11 cellular contexts compared by ENCODE assay signal in genomic region chr12:96419576-96420254, GRCh38. TPM values are rescaled to one million over a fixed set of nuclear protein-coding genes. Genes with fewer than 3 reads are reported as not detected.
A peak's percentile ranks its signal among the peaks of the same experiment; 100 is the strongest.
DNase-seq lines count a peak whose midpoint lies in the region; ATAC-seq and TF ChIP-seq lines count a peak whose summit lies in the region.
"Had no signal": no experiment of that assay in that cellular context is flagged by ENCODE, and none has a peak within 500 bp of the region (broad histone marks: within the 10 kb centered on the region; RNA-seq: fewer than 3 reads in every experiment).

No MANE protein-coding gene starts in this region.

- no peak overlapping the region for H3K27ac Mint-ChIP-seq in HFFc6

- H3K27me3 ChIP-seq in psoas muscle (ENCODE audit: insufficient read depth in 3 of 3, low read length in 2 of 3): no peaks in the 10 kb centered on the region

- TF ChIP-seq CTCF in psoas muscle (IDR thresholded peaks at IDR 0.05) (no peak), HFFc6 (IDR thresholded peaks at IDR 0.05) (no peak), lower leg skin (IDR thresholded peaks at IDR 0.05) (no peak)

- peaks cover 28% of the 10 kb centered on the region for H3K9me3 Mint-ChIP-seq in HFFc6
- H3K9me3 Mint-ChIP-seq: activated CD8-positive, alpha-beta T cell treated with anti-CD3 and anti-CD28 coated beads for 36 hours had no signal

- H3K4me1 Mint-ChIP-seq in HFFc6 (ENCODE audit: low read depth): peaks cover 55% of the 10 kb centered on the region

- H3K9me3 ChIP-seq in psoas muscle: no peaks in the 10 kb centered on the region

- H3K36me3 Mint-ChIP-seq in HFFc6 (ENCODE audit: low read depth): peaks cover 37% of the 10 kb centered on the region

- H3K27me3 Mint-ChIP-seq in HFFc6 (ENCODE audit: insufficient read depth): no peaks in the 10 kb centered on the region; the same call in none of the 2 replicates
- H3K27me3 Mint-ChIP-seq: activated CD8-positive, alpha-beta T cell treated with anti-CD3 and anti-CD28 coated beads for 36 hours had no signal

- ATAC-seq in GM18498 (IDR thresholded peaks at IDR 0.05; ENCODE audit: unreplicated experiment) (peak; percentile 52), GM21390 (IDR thresholded peaks at IDR 0.05; ENCODE audit: unreplicated experiment) (peak; percentile 55), HG03280 (IDR thresholded peaks at IDR 0.05; ENCODE audit: unreplicated experiment) (peak; percentile 44), psoas muscle (no peak)
- ATAC-seq in activated CD4-positive, CD25-positive, alpha-beta regulatory T cell treated with anti-CD3 and anti-CD28 coated beads, Interleukin-2, amount 50 U/mL, for 24 hours: no peak
- ATAC-seq: activated CD8-positive, alpha-beta T cell treated with anti-CD3 and anti-CD28 coated beads for 36 hours had no signal

- DNase-seq in globus pallidus (ENCODE audit: low spot score): peak; percentile 62
- no peak for DNase-seq in psoas muscle
- DNase-seq in HFFc6: no peak
- no peak for DNase-seq in lower leg skin (ENCODE audit: low spot score in 2 of 2)
- DNase-seq: activated CD8-positive, alpha-beta T cell treated with anti-CD3 and anti-CD28 coated beads for 36 hours; effector CD8-positive, alpha-beta T cell; NCI-H774 had no signal

- TF ChIP-seq POLR2A in lower leg skin (IDR thresholded peaks at IDR 0.05): no peak

- no peak overlapping the region for H3K4me3 Mint-ChIP-seq in HFFc6
- H3K4me3 Mint-ChIP-seq: activated CD8-positive, alpha-beta T cell treated with anti-CD3 and anti-CD28 coated beads for 36 hours had no signal

- intact Hi-C loops in psoas muscle (cut with DNase I) (no loop called here), lower leg skin (cut with DNase I; ENCODE audit: low total_unique reads) (no loop called here)

- H3K4me1 ChIP-seq in psoas muscle: no peaks in the 10 kb centered on the region

- H3K36me3 ChIP-seq in psoas muscle (ENCODE audit: insufficient read depth in 1 of 2, low read depth in 1 of 2): no peaks in the 10 kb centered on the region

- no peak overlapping the region for H3K4me3 ChIP-seq in psoas muscle
- H3K4me3 ChIP-seq in lower leg skin (ENCODE audit: low read depth, poor library complexity, severe bottlenecking): no peak overlapping the region

- 70 to 87% (median 72%) methylated on average over 5 of the region's 5 CpGs for WGBS in psoas muscle, 3 donors
- 82 to 88% methylated on average over 5 of the region's 5 CpGs for WGBS in lower leg skin, 2 donors

- H3K27ac ChIP-seq in psoas muscle: no peak overlapping the region

RNA-seq across cellular contexts. Expression of gene CDK17, which starts 19.5 kb away (rescaled TPM):
- total RNA-seq in psoas muscle (10 to 100 TPM; 13.3 to 21.4 (median 16.1) TPM), lower leg skin (10 to 100 TPM; 27.3 to 41.9 (median 30.8) TPM)
- polyA plus RNA-seq in psoas muscle: 10 to 100 TPM in 1 of 3 donors, 1 to 10 TPM in 2; 7.2 to 10.2 (median 8.8) TPM
- 10 to 100 TPM; 24.6 to 28.8 (median 26.5) TPM for total RNA-seq in HFFc6 (2021; fragmentation: NEBNext Ultra II Directional; extraction: Animal tissue kit (Norgen Biotek cat#: 25700))

Comparison
In these comparisons a context has a peak if more than half of its experiments do, and no peak if none do; other contexts are left out.
1. ATAC-seq: peak in GM18498 (single experiment), GM21390 (single experiment) and HG03280 (single experiment); none in psoas muscle (0 of 4) and activated CD4-positive, CD25-positive, alpha-beta regulatory T cell treated with anti-CD3 and anti-CD28 coated beads, Interleukin-2, amount 50 U/mL, for 24 hours (0 of 2).